2 cellular contexts compared by ENCODE assay signal in genomic region chr17:5184284-5184683, GRCh38.
TF ChIP-seq lines count a peak whose summit lies in the region.

No MANE protein-coding gene starts in this region.

TF ChIP-seq in liver, 16 proteins besides CTCF, POLR2A, EP300 and RAD21:
- no peak for TF ChIP-seq YY1 (IDR thresholded peaks at IDR 0.05)

TF ChIP-seq in HepG2, 621 proteins besides CTCF, POLR2A, EP300 and RAD21:
- TF ChIP-seq ETV5 (CRISPR knock-in tag; IDR thresholded peaks at IDR 0.05; ENCODE audit: borderline replicate concordance): no peak
- no peak for TF ChIP-seq YEATS2 (CRISPR knock-in tag; IDR thresholded peaks at IDR 0.05; ENCODE audit: borderline replicate concordance)
- TF ChIP-seq TRIM22 (IDR thresholded peaks at IDR 0.05): no peak
- TF ChIP-seq PCBP2 (optimal IDR thresholded peaks at IDR 0.05; ENCODE audit: low read depth, low read length, poor library complexity, severe bottlenecking): no peak
TF ChIP-seq in HepG2: peak in this region for 0.
